ENCODE assay signal across 2 cellular contexts in the genomic region with DNA sequence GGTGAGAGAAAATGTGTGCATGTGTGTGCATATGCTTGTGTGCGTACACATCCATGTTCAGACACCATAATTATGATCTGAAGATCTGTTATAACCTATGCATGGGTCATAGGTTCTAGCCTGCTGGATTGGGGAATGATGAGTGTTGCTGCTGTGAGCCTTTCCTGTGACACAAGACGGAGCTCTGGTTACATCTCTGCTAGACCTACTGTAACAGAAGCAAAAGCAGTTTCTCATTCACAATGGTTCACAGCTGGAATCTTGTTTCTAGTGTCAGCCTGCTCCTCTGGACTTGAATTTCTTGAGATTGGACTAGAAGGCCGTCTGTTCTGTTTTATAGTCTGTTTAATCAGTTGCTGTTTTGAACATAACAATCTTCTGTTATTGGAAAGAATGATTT.
TF ChIP-seq lines count a peak whose summit lies in the region.

No MANE protein-coding gene starts in this region.

TF ChIP-seq in HepG2, 621 proteins besides CTCF, POLR2A, EP300 and RAD21:
- no peak for TF ChIP-seq CEBPB (IDR thresholded peaks at IDR 0.05; ENCODE audit: borderline replicate concordance, low read depth, low read length)
- no peak for TF ChIP-seq ZIK1 (CRISPR knock-in tag; IDR thresholded peaks at IDR 0.05; ENCODE audit: borderline replicate concordance, low read depth)
- no peak for TF ChIP-seq RORA (CRISPR knock-in tag; IDR thresholded peaks at IDR 0.05)
- TF ChIP-seq, protein P1, sequence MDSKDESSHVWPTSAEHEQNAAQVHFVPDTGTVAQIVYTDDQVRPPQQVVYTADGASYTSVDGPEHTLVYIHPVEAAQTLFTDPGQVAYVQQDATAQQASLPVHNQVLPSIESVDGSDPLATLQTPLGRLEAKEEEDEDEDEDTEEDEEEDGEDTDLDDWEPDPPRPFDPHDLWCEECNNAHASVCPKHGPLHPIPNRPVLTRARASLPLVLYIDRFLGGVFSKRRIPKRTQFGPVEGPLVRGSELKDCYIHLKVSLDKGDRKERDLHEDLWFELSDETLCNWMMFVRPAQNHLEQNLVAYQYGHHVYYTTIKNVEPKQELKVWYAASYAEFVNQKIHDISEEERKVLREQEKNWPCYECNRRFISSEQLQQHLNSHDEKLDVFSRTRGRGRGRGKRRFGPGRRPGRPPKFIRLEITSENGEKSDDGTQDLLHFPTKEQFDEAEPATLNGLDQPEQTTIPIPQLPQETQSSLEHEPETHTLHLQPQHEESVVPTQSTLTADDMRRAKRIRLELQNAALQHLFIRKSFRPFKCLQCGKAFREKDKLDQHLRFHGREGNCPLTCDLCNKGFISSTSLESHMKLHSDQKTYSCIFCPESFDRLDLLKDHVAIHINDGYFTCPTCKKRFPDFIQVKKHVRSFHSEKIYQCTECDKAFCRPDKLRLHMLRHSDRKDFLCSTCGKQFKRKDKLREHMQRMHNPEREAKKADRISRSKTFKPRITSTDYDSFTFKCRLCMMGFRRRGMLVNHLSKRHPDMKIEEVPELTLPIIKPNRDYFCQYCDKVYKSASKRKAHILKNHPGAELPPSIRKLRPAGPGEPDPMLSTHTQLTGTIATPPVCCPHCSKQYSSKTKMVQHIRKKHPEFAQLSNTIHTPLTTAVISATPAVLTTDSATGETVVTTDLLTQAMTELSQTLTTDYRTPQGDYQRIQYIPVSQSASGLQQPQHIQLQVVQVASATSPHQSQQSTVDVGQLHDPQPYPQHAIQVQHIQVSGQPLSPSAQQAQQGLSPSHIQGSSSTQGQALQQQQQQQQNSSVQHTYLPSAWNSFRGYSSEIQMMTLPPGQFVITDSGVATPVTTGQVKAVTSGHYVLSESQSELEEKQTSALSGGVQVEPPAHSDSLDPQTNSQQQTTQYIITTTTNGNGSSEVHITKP (CRISPR knock-in tag; IDR thresholded peaks at IDR 0.05; ENCODE audit: low read depth) = no peak
- TF ChIP-seq, protein P2, sequence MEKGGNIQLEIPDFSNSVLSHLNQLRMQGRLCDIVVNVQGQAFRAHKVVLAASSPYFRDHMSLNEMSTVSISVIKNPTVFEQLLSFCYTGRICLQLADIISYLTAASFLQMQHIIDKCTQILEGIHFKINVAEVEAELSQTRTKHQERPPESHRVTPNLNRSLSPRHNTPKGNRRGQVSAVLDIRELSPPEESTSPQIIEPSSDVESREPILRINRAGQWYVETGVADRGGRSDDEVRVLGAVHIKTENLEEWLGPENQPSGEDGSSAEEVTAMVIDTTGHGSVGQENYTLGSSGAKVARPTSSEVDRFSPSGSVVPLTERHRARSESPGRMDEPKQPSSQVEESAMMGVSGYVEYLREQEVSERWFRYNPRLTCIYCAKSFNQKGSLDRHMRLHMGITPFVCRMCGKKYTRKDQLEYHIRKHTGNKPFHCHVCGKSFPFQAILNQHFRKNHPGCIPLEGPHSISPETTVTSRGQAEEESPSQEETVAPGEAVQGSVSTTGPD (CRISPR knock-in tag; IDR thresholded peaks at IDR 0.05) = no peak
- TF ChIP-seq NR3C1 (CRISPR knock-in tag; IDR thresholded peaks at IDR 0.05) = no peak
- TF ChIP-seq KMT2A (CRISPR knock-in tag; IDR thresholded peaks at IDR 0.05) = no peak
- no peak for TF ChIP-seq DMTF1 (CRISPR knock-in tag; IDR thresholded peaks at IDR 0.05)
- TF ChIP-seq ZNF180 (CRISPR knock-in tag; IDR thresholded peaks at IDR 0.05; ENCODE audit: borderline replicate concordance, low read depth) = no peak
- no peak for TF ChIP-seq BCLAF1 (IDR thresholded peaks at IDR 0.05)
- no peak for TF ChIP-seq ZNF225 (CRISPR knock-in tag; IDR thresholded peaks at IDR 0.05)
- TF ChIP-seq ZNF205 (CRISPR knock-in tag; IDR thresholded peaks at IDR 0.05) = no peak

TF ChIP-seq in GM12878, 131 proteins besides CTCF, POLR2A, EP300 and RAD21:
- TF ChIP-seq TARDBP (IDR thresholded peaks at IDR 0.05; ENCODE audit: borderline replicate concordance) (no peak), KDM1A (IDR thresholded peaks at IDR 0.05; ENCODE audit: borderline replicate concordance) (no peak), NFYA (IDR thresholded peaks at IDR 0.05; ENCODE audit: borderline replicate concordance, low read depth, low read length) (no peak), IRF4 (IDR thresholded peaks at IDR 0.05; ENCODE audit: low read depth, low read length) (no peak), SMAD1 (IDR thresholded peaks at IDR 0.05; ENCODE audit: low read depth, partially characterized antibody) (no peak), TCF3 (IDR thresholded peaks at IDR 0.05; ENCODE audit: borderline replicate concordance, insufficient read depth, low read depth, low read length) (no peak), RELA (IDR thresholded peaks at IDR 0.05; ENCODE audit: borderline replicate concordance, partially characterized antibody) (no peak), MYC (IDR thresholded peaks at IDR 0.05; ENCODE audit: insufficient read depth, insufficient read length, insufficient replicate concordance, low read length, severe bottlenecking) (no peak), HSF1 (IDR thresholded peaks at IDR 0.05; ENCODE audit: low read depth, low read length) (no peak), GABPA (IDR thresholded peaks at IDR 0.05; ENCODE audit: low read depth) (no peak), YBX1 (IDR thresholded peaks at IDR 0.05) (no peak), SREBF2 (IDR thresholded peaks at IDR 0.05; ENCODE audit: low read length) (no peak)
TF ChIP-seq in GM12878: peak in this region for 0.
